1 cellular context compared by ENCODE assay signal in genomic region chr2:110480084-110480483, GRCh38. TPM values are rescaled to one million over a fixed set of nuclear protein-coding genes. Genes with fewer than 3 reads are reported as not detected.
"Had no signal": no experiment of that assay in that cellular context is flagged by ENCODE, and none has a peak within 500 bp of the region (broad histone marks: within the 10 kb centered on the region; RNA-seq: fewer than 3 reads in every experiment).

No MANE protein-coding gene starts in this region.

RNA-seq across cellular contexts. Expression of gene LIMS4, which starts 7.5 kb away (rescaled TPM):
- total RNA-seq: G401 had no signal
